8 cellular contexts compared by ENCODE assay signal in genomic region chr16:31471875-31472558, GRCh38. TPM values are rescaled to one million over a fixed set of nuclear protein-coding genes. Genes with fewer than 3 reads are reported as not detected.
DNase-seq lines count a peak whose midpoint lies in the region; ATAC-seq and TF ChIP-seq lines count a peak whose summit lies in the region.

Gene TGFB1I1 (plus strand): TSS chr16:31472152. CDS start chr16:31472189, 37 bp downstream.

- H3K4me3 Mint-ChIP-seq in activated T-helper 2 cell treated with anti-CD3 and anti-CD28 coated beads, Interferon-gamma antibody, Interleukin-2, Interleukin-4, amounts not matched to agents 10 μg/mL and 5 μg/mL and 100 μg/mL, durations not matched to agents 14 hours and 24 hours and 36 hours (ENCODE audit: low read depth), result peak within 1 kb of the TSS; percentile 56

- H3K9me3 Mint-ChIP-seq in activated T-helper 2 cell treated with anti-CD3 and anti-CD28 coated beads, Interferon-gamma antibody, Interleukin-2, Interleukin-4, amounts not matched to agents 10 μg/mL and 5 μg/mL and 100 μg/mL, durations not matched to agents 14 hours and 24 hours and 36 hours, result no peaks in the 10 kb centered on the region

- H3K27me3 Mint-ChIP-seq in activated T-helper 2 cell treated with anti-CD3 and anti-CD28 coated beads, Interferon-gamma antibody, Interleukin-2, Interleukin-4, amounts not matched to agents 10 μg/mL and 5 μg/mL and 100 μg/mL, durations not matched to agents 14 hours and 24 hours and 36 hours (ENCODE audit: low read depth), result peaks cover 34% of the 10 kb centered on the region

- intact Hi-C loops in activated T-helper 2 cell treated with anti-CD3 and anti-CD28 coated beads, Interferon-gamma antibody, Interleukin-2, Interleukin-4, amounts not matched to agents 10 μg/mL and 5 μg/mL and 100 μg/mL, durations not matched to agents 14 hours and 24 hours and 36 hours (cut with micrococcal nuclease), result no loop called here

- H3K36me3 ChIP-seq in HAP-1 (replicated peaks), result 0 out of 2 replicates have a peak, but pooled peaks cover 2% of the 10 kb centered on the region

- peak within 1 kb of the TSS; percentile 48 for H3K4me3 ChIP-seq in HAP-1

- H3K36me3 Mint-ChIP-seq in activated T-helper 2 cell treated with anti-CD3 and anti-CD28 coated beads, Interferon-gamma antibody, Interleukin-2, Interleukin-4, amounts not matched to agents 10 μg/mL and 5 μg/mL and 100 μg/mL, durations not matched to agents 14 hours and 24 hours and 36 hours (ENCODE audit: low read depth), result peaks cover 4% of the 10 kb centered on the region

- peak; percentile 73 for DNase-seq in ACHN
- peak in 1 of 2 experiments; percentile 67 for DNase-seq in HAP-1 (ENCODE audit: low spot score in 2 of 2)
- DNase-seq in activated T-helper 2 cell treated with anti-CD3 and anti-CD28 coated beads, Interferon-gamma antibody, Interleukin-2, Interleukin-4, amounts not matched to agents 10 μg/mL and 5 μg/mL and 100 μg/mL, durations not matched to agents 14 hours and 24 hours and 36 hours (ENCODE audit: low spot score), result no peak
- DNase-seq in glomerular endothelial cell (ENCODE audit: extremely low read depth, low read depth, low spot score), result no peak
- DNase-seq in omental fat pad (ENCODE audit: low spot score), result no peak
- DNase-seq in anterior cingulate cortex (lab: John Stamatoyannopoulos, UW), result no peak

- no peaks in the 10 kb centered on the region for H3K9me3 ChIP-seq in HAP-1

- H3K4me1 ChIP-seq in HAP-1, result peaks cover 10% of the 10 kb centered on the region

- TF ChIP-seq CTCF in omental fat pad (IDR thresholded peaks at IDR 0.05), result no peak

- H3K27me3 ChIP-seq in HAP-1 (ENCODE audit: low read depth), result no peaks in the 10 kb centered on the region

- in situ Hi-C loops in ACHN (cut with HindIII; ENCODE audit: low pct_ligation_motif_present, low pct_unique_long_range_greater_than_20kb, low sequenced_read_pairs) (no loop called here), HAP-1 (cut with MboI; ENCODE audit: low sequenced_read_pairs) (no loop called here)

- ATAC-seq in omental fat pad (ENCODE audit: low FRiP score), result peak; percentile 56
- ATAC-seq in HG02642 (IDR thresholded peaks at IDR 0.05; ENCODE audit: poor library complexity, unreplicated experiment), result no peak
- no peak for ATAC-seq in HG02973 (IDR thresholded peaks at IDR 0.05; ENCODE audit: unreplicated experiment)

- peaks cover 13% of the 10 kb centered on the region for H3K4me1 Mint-ChIP-seq in activated T-helper 2 cell treated with anti-CD3 and anti-CD28 coated beads, Interferon-gamma antibody, Interleukin-2, Interleukin-4, amounts not matched to agents 10 μg/mL and 5 μg/mL and 100 μg/mL, durations not matched to agents 14 hours and 24 hours and 36 hours (ENCODE audit: low read depth)

- no peak within 1 kb of the TSS for H3K27ac Mint-ChIP-seq in activated T-helper 2 cell treated with anti-CD3 and anti-CD28 coated beads, Interferon-gamma antibody, Interleukin-2, Interleukin-4, amounts not matched to agents 10 μg/mL and 5 μg/mL and 100 μg/mL, durations not matched to agents 14 hours and 24 hours and 36 hours

RNA-seq across cellular contexts. Expression of gene TGFB1I1, which starts in this region (rescaled TPM):
- total RNA-seq in activated T-helper 2 cell treated with anti-CD3 and anti-CD28 coated beads, Interferon-gamma antibody, Interleukin-2, Interleukin-4, amounts not matched to agents 10 μg/mL and 5 μg/mL and 100 μg/mL, durations not matched to agents 14 hours and 24 hours and 36 hours, result 1.2 and 1.7 TPM in 2 replicates
- total RNA-seq in glomerular endothelial cell (136 and 143 TPM in 2 replicates), omental fat pad (10 to 100 TPM; 16.1 to 33.7 (median 18.9) TPM)
